In the genomic region with DNA sequence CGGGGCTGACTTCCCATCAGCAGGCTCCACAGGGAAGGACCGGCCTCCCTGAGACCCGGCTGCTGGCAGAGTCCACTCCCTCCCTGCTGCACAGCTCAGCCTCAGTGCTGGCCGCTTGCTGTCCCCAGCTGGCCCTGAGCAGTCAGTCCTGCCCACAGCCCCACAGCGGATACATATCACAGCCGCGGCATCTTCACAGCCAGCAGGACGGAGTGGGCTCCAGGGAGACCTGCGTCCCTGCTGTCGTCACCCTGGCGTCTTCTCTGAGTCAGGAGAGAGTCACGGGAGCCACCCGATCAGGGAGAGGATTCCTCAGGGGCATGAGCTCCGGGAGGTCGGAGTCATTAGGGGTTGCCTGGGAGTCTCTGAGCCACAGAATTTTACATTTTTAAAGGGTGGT, we compare ENCODE assay signal across 33 cellular contexts. TPM values are rescaled to one million over a fixed set of nuclear protein-coding genes. Genes with fewer than 3 reads are reported as not detected.
A peak's percentile ranks its signal among the peaks of the same experiment; 100 is the strongest.
DNase-seq lines count a peak whose midpoint lies in the region; ATAC-seq and TF ChIP-seq lines count a peak whose summit lies in the region.
"Had no signal": no experiment of that assay in that cellular context is flagged by ENCODE, and none has a peak within 500 bp of the region (broad histone marks: within the 10 kb centered on the region; RNA-seq: fewer than 3 reads in every experiment).

No MANE protein-coding gene starts in this region.

- DNase-seq in right cardiac atrium (no peak), right atrium auricular region (ENCODE audit: low spot score) (no peak), brain pericyte (ENCODE audit: low read depth, low spot score) (peak; percentile 55), kidney tubule cell (ENCODE audit: low spot score) (peak; percentile 53), transverse colon (no peak), uterus (no peak), foreskin keratinocyte (no peak), cerebellar cortex (ENCODE audit: low spot score) (no peak)
- DNase-seq: 8988T; activated CD4-positive, alpha-beta memory T cell treated with anti-CD3 and anti-CD28 coated beads for 36 hours; activated CD4-positive, alpha-beta T cell treated with anti-CD3 and anti-CD28 coated beads for 1 hour; activated naive CD4-positive, alpha-beta T cell treated with anti-CD3 and anti-CD28 coated beads for 36 hours; BE2C; body of pancreas; CD8-positive, alpha-beta memory T cell; DMS 273 treated with DMSO at 0.1 percent for 48 hours; glutamatergic neuron; islet precursor cell; Karpas-422; NCI-H1436; NCI-H2081; NCI-H2227 treated with DMSO at 0.1 percent for 48 hours; NCI-H526 treated with DMSO at 0.1 percent for 48 hours; PC-9; Right ventricle myocardium superior had no signal

- H3K36me3 ChIP-seq in right atrium auricular region (no peaks in the 10 kb centered on the region), transverse colon (no peaks in the 10 kb centered on the region), uterus (no peaks in the 10 kb centered on the region)
- H3K36me3 ChIP-seq: BE2C, HAP-1, neural progenitor cell had no signal

- WGBS in right cardiac atrium, result 59% methylated on average over 15 of the region's 15 CpGs
- 90% methylated on average over 15 of the region's 15 CpGs; no CpG with 5 or more reads in 1 of the 2 donors for WGBS in transverse colon (ENCODE audit: low coverage in 1 of 2), 2 donors

- no peak for TF ChIP-seq EP300 in transverse colon (IDR thresholded peaks at IDR 0.05; ENCODE audit: low read depth)

- no peak for TF ChIP-seq CTCF in right atrium auricular region (IDR thresholded peaks at IDR 0.05)
- no peak for TF ChIP-seq CTCF in transverse colon (IDR thresholded peaks at IDR 0.05)
- no peak for TF ChIP-seq CTCF in uterus (IDR thresholded peaks at IDR 0.05)
- no peak for TF ChIP-seq CTCF in foreskin keratinocyte (conservative IDR thresholded peaks at IDR 0.05)

- H3K27ac ChIP-seq in right cardiac atrium (ENCODE audit: low read length) (no peak overlapping the region), right atrium auricular region (no peak overlapping the region), transverse colon (no peak overlapping the region), uterus (no peak overlapping the region), foreskin keratinocyte (no peak overlapping the region)
- H3K27ac ChIP-seq: body of pancreas, neural progenitor cell, PC-9 had no signal

- no peaks in the 10 kb centered on the region for H3K9me3 ChIP-seq in right cardiac atrium (ENCODE audit: control insufficient read depth, low read length)
- no peaks in the 10 kb centered on the region for H3K9me3 ChIP-seq in right atrium auricular region
- no peaks in the 10 kb centered on the region for H3K9me3 ChIP-seq in transverse colon
- H3K9me3 ChIP-seq in uterus, result no peaks in the 10 kb centered on the region
- H3K9me3 ChIP-seq: BE2C, body of pancreas had no signal

- H3K4me3 ChIP-seq in right cardiac atrium (ENCODE audit: low read length) (no peak overlapping the region), right atrium auricular region (no peak overlapping the region), transverse colon (no peak overlapping the region), uterus (no peak overlapping the region)
- H3K4me3 ChIP-seq: body of pancreas, HAP-1, neural progenitor cell, PC-9 had no signal

- no peak for TF ChIP-seq POLR2A in transverse colon (IDR thresholded peaks at IDR 0.05)
- no peak for TF ChIP-seq POLR2A in uterus (IDR thresholded peaks at IDR 0.05)

- H3K4me1 ChIP-seq in right cardiac atrium (ENCODE audit: control insufficient read depth, insufficient read depth, low read length) (no peaks in the 10 kb centered on the region), right atrium auricular region (no peaks in the 10 kb centered on the region), transverse colon (no peaks in the 10 kb centered on the region), uterus (no peaks in the 10 kb centered on the region), foreskin keratinocyte (no peaks in the 10 kb centered on the region)
- H3K4me1 ChIP-seq: BE2C had no signal

- ATAC-seq in right cardiac atrium, result peak; percentile 44 to 48
- no peak for ATAC-seq in foreskin keratinocyte
- ATAC-seq: body of pancreas; sciatic nerve; stimulated activated effector memory CD8-positive, alpha-beta T cell treated with anti-CD3 and anti-CD28 coated beads, Interleukin-12 subunit alpha, Interleukin-12 subunit beta, amount 100 ng/mL, for 72 hours had no signal

- in situ Hi-C loops in transverse colon (cut with MboI; ENCODE audit: low pct_ligation_motif_present in 1 of 4, low pct_unique_long_range_greater_than_20kb in 1 of 4, low sequenced_read_pairs in 3 of 4), result no loop called here

- intact Hi-C loops in right cardiac atrium (cut with DNase I), result no loop called here
- intact Hi-C loops in transverse colon (cut with DNase I; ENCODE audit: low total_unique reads), result no loop called here
- intact Hi-C loops in uterus (cut with DNase I; ENCODE audit: low total_unique reads), result no loop called here

- H3K27me3 ChIP-seq in right cardiac atrium (ENCODE audit: control insufficient read depth, insufficient read depth) (no peaks in the 10 kb centered on the region), right atrium auricular region (no peaks in the 10 kb centered on the region), transverse colon (no peaks in the 10 kb centered on the region), uterus (no peaks in the 10 kb centered on the region), foreskin keratinocyte (no peaks in the 10 kb centered on the region)
- H3K27me3 ChIP-seq: BE2C, body of pancreas, neural progenitor cell had no signal

RNA-seq across cellular contexts. Expression of gene SNTG2, which starts 13.1 kb away (rescaled TPM):
- 1 to 10 TPM in 2 of 4 donors, under 1 TPM in 1, not detected in 1; 0.65 to 2.0 (median 1.2) TPM for total RNA-seq in right cardiac atrium
- polyA plus RNA-seq in right cardiac atrium, result 0.34 TPM
- 1 to 10 TPM in 1 of 2 donors, not detected in 1; 2.4 TPM for total RNA-seq in right atrium auricular region
- 1 to 10 TPM in 3 of 4 donors, under 1 TPM in 1; 0.55 to 4.9 (median 1.5) TPM for total RNA-seq in transverse colon
- 10 to 100 TPM in 3 of 4 donors, 1 to 10 TPM in 1; 3.2 to 46.2 (median 31.4) TPM for total RNA-seq in uterus
- not detected in 2 replicates for total RNA-seq in foreskin keratinocyte
- not detected in 2 replicates for polyA plus RNA-seq in foreskin keratinocyte
- total RNA-seq: chondrocyte, G401, liver, myocyte, PC-9 had no signal
- polyA plus RNA-seq: liver had no signal

Comparison
In these comparisons a context has a peak if more than half of its experiments do, and no peak if none do; other contexts are left out.
1. DNase-seq: peak in brain pericyte (single experiment) and kidney tubule cell (single experiment); none in right cardiac atrium (0 of 3), right atrium auricular region (single experiment), transverse colon (single experiment), uterus (0 of 2), foreskin keratinocyte (0 of 2) and cerebellar cortex (single experiment).